20 cellular contexts compared by ENCODE assay signal in the genomic region with DNA sequence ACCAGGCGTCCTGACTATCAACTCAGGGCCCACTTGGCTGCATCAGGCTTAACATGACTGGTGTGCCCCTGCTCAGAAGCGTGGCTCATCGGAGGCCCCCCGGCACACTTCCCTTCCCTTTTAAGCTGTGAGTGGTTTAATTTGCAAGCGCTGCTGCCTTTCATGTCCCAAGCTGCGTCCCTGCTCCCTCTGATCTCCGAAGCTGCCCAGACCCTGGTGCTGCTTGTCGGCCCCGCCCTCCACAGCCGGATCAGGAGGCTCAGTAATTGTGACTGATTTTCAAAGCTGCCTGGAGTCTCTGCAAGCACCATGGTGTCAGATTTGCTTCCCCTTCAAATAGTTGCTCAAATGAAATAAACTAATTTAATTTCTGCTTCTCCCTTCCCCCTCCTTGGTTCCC.
"Had no signal": no experiment of that assay in that cellular context is flagged by ENCODE, and none has a peak within 500 bp of the region (broad histone marks: within the 10 kb centered on the region; RNA-seq: fewer than 3 reads in every experiment).

No MANE protein-coding gene starts in this region.

- H3K27me3 ChIP-seq: ascending aorta, upper lobe of left lung had no signal

- H3K36me3 ChIP-seq: ascending aorta, brain microvascular endothelial cell, lower lobe of right lung, spleen, thoracic aorta, upper lobe of left lung had no signal

- H3K4me1 ChIP-seq: ascending aorta, lower lobe of right lung, spleen, upper lobe of left lung had no signal

- DNase-seq: activated CD4-positive, alpha-beta T cell treated with anti-CD3 and anti-CD28 coated beads for 48 hours; activated CD8-positive, alpha-beta T cell treated with anti-CD3 and anti-CD28 coated beads, Interleukin-2, amount 10 ng/mL, durations not matched to agents 7 days and 5 days; activated gamma-delta T cell; brain microvascular endothelial cell; caudate nucleus; effector memory CD4-positive, alpha-beta T cell; foreskin melanocyte; lower lobe of right lung; naive B cell; spleen; stimulated activated CD4-positive, alpha-beta T cell treated with anti-CD3 and anti-CD28 coated beads, Interleukin-4, amount 100 ng/mL, for 24 hours; stimulated activated naive CD4-positive, alpha-beta T cell treated with Interleukin-2 at 50 U/mL for 16 hours; SW 1271; T-helper 17 cell; upper lobe of left lung had no signal

- H3K9me3 ChIP-seq: ascending aorta, lower lobe of right lung, spleen, thoracic aorta, upper lobe of left lung had no signal

- H3K4me3 ChIP-seq: ascending aorta, lower lobe of right lung, spleen, thoracic aorta, upper lobe of left lung had no signal

- H3K27ac ChIP-seq: ascending aorta, brain microvascular endothelial cell, lower lobe of right lung, spleen, thoracic aorta, upper lobe of left lung had no signal

- ATAC-seq: activated CD8-positive, alpha-beta T cell treated with anti-CD3 and anti-CD28 coated beads, Interleukin-2, amount 10 ng/mL, durations not matched to agents 7 days and 5 days; activated naive CD4-positive, alpha-beta T cell treated with anti-CD3 and anti-CD28 coated beads, Interleukin-2, amount 50 U/mL, for 72 hours; esophagus mucosa; left lobe of liver; lower lobe of right lung; T-helper 17 cell had no signal
